In genomic region chr9:134484479-134484878, GRCh38 we compare ENCODE assay signal across 1 cellular context.
TF ChIP-seq lines count a peak whose summit lies in the region.

No MANE protein-coding gene starts in this region.

TF ChIP-seq in SK-N-SH treated with all-trans-retinoic acid at 6 μM for 48 hours, 23 proteins besides CTCF, POLR2A, EP300 and RAD21 (continued from another document):
- TF ChIP-seq SNAI2 (CRISPR knock-in tag; IDR thresholded peaks at IDR 0.05) (no peak), PATZ1 (CRISPR knock-in tag; IDR thresholded peaks at IDR 0.05; ENCODE audit: borderline replicate concordance) (no peak), TSHZ2 (CRISPR knock-in tag; IDR thresholded peaks at IDR 0.05) (no peak), ZNF8 (CRISPR knock-in tag; IDR thresholded peaks at IDR 0.05) (no peak), ZNF70 (CRISPR knock-in tag; IDR thresholded peaks at IDR 0.05) (no peak), ZNF565 (CRISPR knock-in tag; conservative IDR thresholded peaks at IDR 0.05; ENCODE audit: low read depth) (no peak), BACH2 (CRISPR knock-in tag; IDR thresholded peaks at IDR 0.05; ENCODE audit: borderline replicate concordance) (no peak), RARB (CRISPR knock-in tag; IDR thresholded peaks at IDR 0.05) (no peak), TCF4 (CRISPR knock-in tag; IDR thresholded peaks at IDR 0.05; ENCODE audit: borderline replicate concordance) (no peak), ESRRG (CRISPR knock-in tag; IDR thresholded peaks at IDR 0.05) (no peak), CREB5 (CRISPR knock-in tag; IDR thresholded peaks at IDR 0.05; ENCODE audit: low read depth) (no peak), PPARA (CRISPR knock-in tag; IDR thresholded peaks at IDR 0.05; ENCODE audit: borderline replicate concordance) (no peak)
